9 cellular contexts compared by ENCODE assay signal in genomic region chr1:179175011-179175934, GRCh38. TPM values are rescaled to one million over a fixed set of nuclear protein-coding genes. Genes with fewer than 3 reads are reported as not detected.
DNase-seq lines count a peak whose midpoint lies in the region; ATAC-seq and TF ChIP-seq lines count a peak whose summit lies in the region.
"Had no signal": no experiment of that assay in that cellular context is flagged by ENCODE, and none has a peak within 500 bp of the region (broad histone marks: within the 10 kb centered on the region; RNA-seq: fewer than 3 reads in every experiment).

No MANE protein-coding gene starts in this region.

- no peak overlapping the region for H3K4me3 Mint-ChIP-seq in immature natural killer cell

- no peaks in the 10 kb centered on the region for H3K36me3 Mint-ChIP-seq in immature natural killer cell

- no peak overlapping the region for H3K4me2 ChIP-seq in OCI-LY7 (ENCODE audit: low read length)

- CTCF ChIA-PET in OCI-LY7 (lab: Charles Lee; ENCODE audit: unreplicated experiment): no interaction called here

- H4K20me1 ChIP-seq in OCI-LY7 (ENCODE audit: insufficient read depth, low read length): no peaks in the 10 kb centered on the region; the same call in 1 of the 2 replicates

- no peaks in the 10 kb centered on the region for H3K4me1 Mint-ChIP-seq in immature natural killer cell

- TF ChIP-seq CTCF in fibroblast of the aortic adventitia (IDR thresholded peaks at IDR 0.05; ENCODE audit: insufficient read depth, low read length) (no peak), OCI-LY7 (conservative IDR thresholded peaks at IDR 0.05; ENCODE audit: low read length) (no peak)

- POLR2A ChIA-PET in OCI-LY7 (lab: Charles Lee): interaction anchor here (0.6 to 1.4 kb wide), 7 partner anchors 14 to 597 kb away, joined by 3 to 5 read pairs (median 4); no protein-coding TSS in a partner anchor

- H3K79me2 ChIP-seq in OCI-LY7 (ENCODE audit: insufficient read depth, low read depth, low read length): peaks cover 9% of the 10 kb centered on the region; the same call in 1 of the 2 replicates

- no peaks in the 10 kb centered on the region for H3K36me3 ChIP-seq in SK-N-MC (ENCODE audit: insufficient read depth, low read length)
- no peaks in the 10 kb centered on the region for H3K36me3 ChIP-seq in OCI-LY7 (ENCODE audit: insufficient read depth, low read length)

- H3K9ac ChIP-seq in SK-N-MC (ENCODE audit: insufficient read length): no peak overlapping the region

- no peak overlapping the region for H2AFZ ChIP-seq in OCI-LY7 (ENCODE audit: low read length)

- DNase-seq in EL (peak; percentile 75), SK-N-MC (ENCODE audit: low read depth, low spot score) (peak; percentile 78), fibroblast of the aortic adventitia (ENCODE audit: low read depth) (peak; percentile 45), posterior cingulate gyrus (peak in 7 of 10 donors; percentile 18 to 91 (median 25)), immature natural killer cell (no peak), OCI-LY7 (ENCODE audit: low spot score) (no peak), DMS114 treated with DMSO at 0.1 percent for 48 hours (lab: John Stamatoyannopoulos, UW; ENCODE audit: unreplicated experiment) (no peak)
- DNase-seq: stimulated activated naive CD4-positive, alpha-beta T cell had no signal

- peaks cover 0 to 2% (median 0%) of the 10 kb centered on the region in 3 donors for H3K27me3 Mint-ChIP-seq in immature natural killer cell (ENCODE audit: low read depth in 3 of 3)

- ATAC-seq in HG03521 (IDR thresholded peaks at IDR 0.05; ENCODE audit: unreplicated experiment): no peak

- intact Hi-C loops in posterior cingulate gyrus (cut with DNase I): no loop called here
- intact Hi-C loops in OCI-LY7 (cut with micrococcal nuclease; ENCODE audit: unreplicated experiment): no loop called here

- no peak overlapping the region for H3K27ac Mint-ChIP-seq in immature natural killer cell

- no peaks in the 10 kb centered on the region for H3K9me3 Mint-ChIP-seq in immature natural killer cell

- no TSS peak for BruUV-seq in OCI-LY7 (replicated peaks; lab: Mats Ljungman, UMichigan)

- H3K27ac ChIP-seq in SK-N-MC (peak overlapping the region; percentile 77; the same call in 1 of the 2 replicates), OCI-LY7 (ENCODE audit: low read depth, low read length, poor library complexity, severe bottlenecking) (no peak overlapping the region)

- H3K9me3 ChIP-seq in SK-N-MC (ENCODE audit: low read depth, low read length) (no peaks in the 10 kb centered on the region), OCI-LY7 (ENCODE audit: low read length) (no peaks in the 10 kb centered on the region)

- H3K4me3 ChIP-seq in SK-N-MC: no peak overlapping the region
- no peak overlapping the region for H3K4me3 ChIP-seq in fibroblast of the aortic adventitia (ENCODE audit: low read depth, low read length)
- no peak overlapping the region for H3K4me3 ChIP-seq in OCI-LY7 (ENCODE audit: low read depth, low read length, poor library complexity, severe bottlenecking)

- H3K4me1 ChIP-seq in OCI-LY7 (ENCODE audit: insufficient read depth, low read length, poor library complexity, severe bottlenecking): no peaks in the 10 kb centered on the region

- H3K9me2 ChIP-seq in OCI-LY7 (ENCODE audit: insufficient read depth, low read length): no peaks in the 10 kb centered on the region

RNA-seq across cellular contexts. Expression of gene ABL2, which starts 54.2 kb away (rescaled TPM):
- total RNA-seq in fibroblast of the aortic adventitia (ENCODE audit: low replicate concordance) (29.0 and 67.2 TPM in 2 replicates), OCI-LY7 (2022) (14.2 and 14.9 TPM in 2 replicates)
- 1 to 10 TPM in 1 of 3 donors, under 1 TPM in 1, not detected in 1; 0.36 to 2.1 TPM for polyA plus RNA-seq in immature natural killer cell
- total RNA-seq in OCI-LY7 (2014; rRNA removed; shearing (Covaris generic)): 7.3 and 7.9 TPM in 2 replicates

Comparison
In these comparisons a context has a peak if more than half of its experiments do, and no peak if none do; other contexts are left out.
1. DNase-seq: peak in EL (single experiment), SK-N-MC (single experiment), fibroblast of the aortic adventitia (single experiment) and posterior cingulate gyrus (7 of 10); none in immature natural killer cell (0 of 3), OCI-LY7 (single experiment) and DMS114 treated with DMSO at 0.1 percent for 48 hours (single experiment).